22 cellular contexts compared by ENCODE assay signal in genomic region chr4:20333141-20333690, GRCh38.
"Had no signal": no experiment of that assay in that cellular context is flagged by ENCODE, and none has a peak within 500 bp of the region (broad histone marks: within the 10 kb centered on the region; RNA-seq: fewer than 3 reads in every experiment).

No MANE protein-coding gene starts in this region.

- H3K36me3 Mint-ChIP-seq: activated naive CD8-positive, alpha-beta T cell treated with anti-CD3 and anti-CD28 coated beads, Interleukin-2, amount 10 ng/mL, durations not matched to agents 7 days and 5 days; brain; natural killer cell had no signal

- ATAC-seq: foreskin keratinocyte, left lung, lower lobe of right lung, natural killer cell, right cardiac atrium had no signal

- H3K27ac ChIP-seq: ascending aorta, esophagus muscularis mucosa, foreskin keratinocyte, left lung, lower lobe of right lung, parathyroid adenoma had no signal

- H3K4me3 Mint-ChIP-seq: activated naive CD4-positive, alpha-beta T cell treated with anti-CD3 and anti-CD28 coated beads for 36 hours; activated naive CD8-positive, alpha-beta T cell treated with anti-CD3 and anti-CD28 coated beads, Interleukin-2, amount 10 ng/mL, durations not matched to agents 7 days and 5 days; natural killer cell had no signal

- H3K4me1 ChIP-seq: ascending aorta, foreskin keratinocyte, left lung, lower lobe of right lung, parathyroid adenoma had no signal

- H3K79me2 ChIP-seq: parathyroid adenoma had no signal

- DNase-seq: activated CD4-positive, alpha-beta T cell treated with anti-CD3 and anti-CD28 coated beads for 4 hours; activated CD4-positive, alpha-beta T cell treated with anti-CD3 and anti-CD28 coated beads, Interleukin-2, amount 50 U/mL, for 48 hours; activated CD8-positive, alpha-beta memory T cell treated with anti-CD3 and anti-CD28 coated beads for 24 hours; activated effector memory CD4-positive, alpha-beta T cell treated with Interleukin-2 at 50 U/mL for 16 hours; activated naive CD4-positive, alpha-beta T cell treated with anti-CD3 and anti-CD28 coated beads for 36 hours; activated naive CD8-positive, alpha-beta T cell treated with anti-CD3 and anti-CD28 coated beads, Interleukin-2, amount 10 ng/mL, durations not matched to agents 7 days and 5 days; caudate nucleus; cortex of kidney; foreskin keratinocyte; left lung; lower lobe of right lung; mesendoderm; natural killer cell; nucleus accumbens; right cardiac atrium; stimulated activated CD4-positive, alpha-beta T cell treated with anti-CD3 and anti-CD28 coated beads, Interleukin-15, amount 100 ng/mL, for 24 hours; stimulated activated naive CD4-positive, alpha-beta T cell had no signal

- H3K27me3 ChIP-seq: ascending aorta, esophagus muscularis mucosa, foreskin keratinocyte, left lung, tibial nerve had no signal

- H3K36me3 ChIP-seq: ascending aorta, esophagus muscularis mucosa, left lung, lower lobe of right lung, tibial nerve had no signal

- H3K9me3 ChIP-seq: ascending aorta, esophagus muscularis mucosa, left lung, lower lobe of right lung, tibial nerve had no signal

- H3K27ac Mint-ChIP-seq: activated naive CD4-positive, alpha-beta T cell treated with anti-CD3 and anti-CD28 coated beads for 36 hours; activated naive CD8-positive, alpha-beta T cell treated with anti-CD3 and anti-CD28 coated beads, Interleukin-2, amount 10 ng/mL, durations not matched to agents 7 days and 5 days; natural killer cell had no signal

- H3K4me1 Mint-ChIP-seq: activated naive CD8-positive, alpha-beta T cell treated with anti-CD3 and anti-CD28 coated beads, Interleukin-2, amount 10 ng/mL, durations not matched to agents 7 days and 5 days; natural killer cell had no signal

- H2AFZ ChIP-seq: parathyroid adenoma had no signal

- H3K4me3 ChIP-seq: ascending aorta, esophagus muscularis mucosa, left lung, lower lobe of right lung, tibial nerve had no signal

- H3K27me3 Mint-ChIP-seq: activated naive CD8-positive, alpha-beta T cell treated with anti-CD3 and anti-CD28 coated beads, Interleukin-2, amount 10 ng/mL, durations not matched to agents 7 days and 5 days had no signal

- H3K9ac ChIP-seq: parathyroid adenoma had no signal
